In the genomic region with DNA sequence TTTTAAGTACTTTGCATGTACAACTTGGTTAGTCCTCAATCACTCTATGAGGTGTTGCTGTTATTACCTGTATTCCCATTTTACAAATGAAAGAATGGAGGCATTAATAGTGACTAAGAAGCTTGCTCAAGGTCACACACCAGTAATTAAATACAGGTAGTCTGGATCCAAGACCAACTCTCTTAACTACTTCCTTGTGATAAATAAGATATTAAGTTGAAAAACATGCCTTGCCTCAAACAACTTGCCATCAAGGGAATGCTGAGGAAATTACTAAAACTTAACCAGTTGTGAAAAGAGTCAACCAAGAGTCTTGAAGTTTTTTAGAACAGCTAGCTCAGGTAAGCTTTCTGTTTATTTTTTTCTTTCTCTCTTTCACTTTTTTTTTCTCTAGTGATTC, we compare ENCODE assay signal across 26 cellular contexts. TPM values are rescaled to one million over a fixed set of nuclear protein-coding genes. Genes with fewer than 3 reads are reported as not detected.
DNase-seq lines count a peak whose midpoint lies in the region; ATAC-seq and TF ChIP-seq lines count a peak whose summit lies in the region.
"Had no signal": no experiment of that assay in that cellular context is flagged by ENCODE, and none has a peak within 500 bp of the region (broad histone marks: within the 10 kb centered on the region; RNA-seq: fewer than 3 reads in every experiment).

No MANE protein-coding gene starts in this region.

- in situ Hi-C loops in Caki2 (cut with HindIII; ENCODE audit: low pct_unique_long_range_greater_than_20kb, low sequenced_read_pairs), result no loop called here
- in situ Hi-C loops in gastrocnemius medialis (cut with MboI; ENCODE audit: low sequenced_read_pairs in 4 of 4), result no loop called here
- in situ Hi-C loops in GM13977 (cut with MboI; ENCODE audit: low pct_unique_long_range_greater_than_20kb, low sequenced_read_pairs, unreplicated experiment), result no loop called here

- no peak for TF ChIP-seq CTCF in epithelial cell of proximal tubule (conservative IDR thresholded peaks at IDR 0.05; ENCODE audit: low read depth, low read length)
- no peak for TF ChIP-seq CTCF in gastrocnemius medialis (IDR thresholded peaks at IDR 0.05 in 4 of 5, conservative IDR thresholded peaks at IDR 0.05 in 1 of 5)
- no peak for TF ChIP-seq CTCF in GM13977 (IDR thresholded peaks at IDR 0.05; ENCODE audit: extremely low read depth, insufficient read depth, missing control alignments)

- TF ChIP-seq POLR2A in gastrocnemius medialis (IDR thresholded peaks at IDR 0.05), result no peak

- H3K79me2 ChIP-seq in ACC112 (ENCODE audit: control insufficient read depth, insufficient read depth, low read length, unreplicated experiment), result no peaks in the 10 kb centered on the region

- ATAC-seq in gastrocnemius medialis (no peak), GM21717 (IDR thresholded peaks at IDR 0.05; ENCODE audit: unreplicated experiment) (no peak)
- ATAC-seq: CD8-positive, alpha-beta T cell; GM23338 had no signal

- H3K9me3 ChIP-seq in gastrocnemius medialis, result no peaks in the 10 kb centered on the region
- H3K9me3 ChIP-seq: HAP-1, SK-N-SH had no signal

- H3K27ac ChIP-seq in ACC112 (ENCODE audit: low read depth, low read length) (no peak overlapping the region), gastrocnemius medialis (peak overlapping the region; percentile 29 to 71 (median 44))
- H3K27ac ChIP-seq: PC-9, RWPE1 had no signal

- H3K27me3 ChIP-seq in ACC112 (ENCODE audit: insufficient read depth, low read length) (no peaks in the 10 kb centered on the region), gastrocnemius medialis (no peaks in the 10 kb centered on the region)

- H3K36me3 ChIP-seq in ACC112 (ENCODE audit: insufficient read depth, low read length) (no peaks in the 10 kb centered on the region), gastrocnemius medialis (no peaks in the 10 kb centered on the region)
- H3K36me3 ChIP-seq: HAP-1 had no signal

- H3K4me3 ChIP-seq in ACC112 (ENCODE audit: low read depth, low read length) (peak overlapping the region; percentile 30; the same call in 1 of the 2 replicates), epithelial cell of proximal tubule (ENCODE audit: low read depth, low read length) (peak overlapping the region; percentile 0), gastrocnemius medialis (no peak overlapping the region)
- H3K4me3 ChIP-seq: GM23338, HAP-1, PC-9 had no signal

- H2AFZ ChIP-seq in ACC112 (ENCODE audit: low read length, unreplicated experiment), result peak overlapping the region; percentile 42
- H2AFZ ChIP-seq: GM23338, PC-9 had no signal

- H3K4me1 ChIP-seq in ACC112 (ENCODE audit: control insufficient read depth, insufficient read depth, low read length, unreplicated experiment), result peaks cover 15% of the 10 kb centered on the region
- H3K4me1 ChIP-seq in gastrocnemius medialis, result peaks cover 0 to 7% of the 10 kb centered on the region in 2 donors
- H3K4me1 ChIP-seq: HAP-1 had no signal

- DNase-seq in Caki2 (ENCODE audit: low read depth), result peak; percentile 59
- no peak for DNase-seq in epithelial cell of proximal tubule (ENCODE audit: low read depth)
- DNase-seq in gastrocnemius medialis, result no peak
- DNase-seq in GM13977 (ENCODE audit: low spot score), result no peak
- no peak for DNase-seq in NCI-H2171 (lab: John Stamatoyannopoulos, UW)
- DNase-seq in activated CD4-positive, CD25-positive, alpha-beta regulatory T cell (lab: John Stamatoyannopoulos, UW), result no peak
- DNase-seq: ACHN; C1 segment of cervical spinal cord; CD8-positive, alpha-beta T cell; DMS53; GDM1; Kasumi-1; NCI-H1436; NCI-H1930; NCI-H2227 treated with DMSO at 0.1 percent for 48 hours; NCI-H510A; NCI-H748 treated with DMSO at 0.1 percent for 48 hours; PC-9; SIG-M5; SK-N-SH had no signal

- intact Hi-C loops in gastrocnemius medialis (cut with DNase I; ENCODE audit: low total_unique reads), result no loop called here

RNA-seq across cellular contexts. Expression of gene LAMC1, which starts 21.0 kb away (rescaled TPM):
- total RNA-seq in Caki2 (2014; rRNA removed; shearing (Covaris generic); ENCODE audit: low replicate concordance), result 87.3 and 138 TPM in 2 replicates
- total RNA-seq in epithelial cell of proximal tubule, result 122 and 162 TPM in 2 replicates
- 100 to 1,000 TPM in 3 of 4 donors, 10 to 100 TPM in 1; 96.1 to 161 (median 135) TPM for total RNA-seq in gastrocnemius medialis

RNA-seq across cellular contexts. Expression of gene SHCBP1L, which starts 49.3 kb away (rescaled TPM):
- total RNA-seq in Caki2 (2014; rRNA removed; shearing (Covaris generic); ENCODE audit: low replicate concordance), result not detected in 2 replicates
- total RNA-seq in epithelial cell of proximal tubule, result 0.17 and 0.80 TPM in 2 replicates
- total RNA-seq in gastrocnemius medialis, result not detected
- total RNA-seq: CD8-positive, alpha-beta T cell; GM23338; MCF 10A; PC-9 had no signal

Comparison
In these comparisons a context has a peak if more than half of its experiments do, and no peak if none do; other contexts are left out.
1. H3K4me3 ChIP-seq: peak in ACC112 (single experiment) and epithelial cell of proximal tubule (single experiment); none in gastrocnemius medialis (0 of 4).